In genomic region chr1:70980361-70980760, GRCh38 we compare ENCODE assay signal across 31 cellular contexts.
"Had no signal": no experiment of that assay in that cellular context is flagged by ENCODE, and none has a peak within 500 bp of the region (broad histone marks: within the 10 kb centered on the region; RNA-seq: fewer than 3 reads in every experiment).

No MANE protein-coding gene starts in this region.

- H3K27me3 ChIP-seq: brain microvascular endothelial cell had no signal

- H3K36me3 ChIP-seq: brain microvascular endothelial cell had no signal

- DNase-seq: activated CD4-positive, alpha-beta T cell treated with anti-CD3 and anti-CD28 coated beads for 36 hours; activated CD4-positive, alpha-beta T cell treated with anti-CD3 and anti-CD28 coated beads, Interleukin-2, amount 10 ng/mL, durations not matched to agents 7 days and 5 days; activated CD4-positive, alpha-beta T cell treated with anti-CD3 and anti-CD28 coated beads, Interleukin-2, amount 50 U/mL, for 48 hours; activated CD8-positive, alpha-beta memory T cell treated with anti-CD3 and anti-CD28 coated beads, Interleukin-2, amount 50 U/mL, for 4 hours; activated CD8-positive, alpha-beta T cell treated with anti-CD3 and anti-CD28 coated beads, Interleukin-2, amount 10 ng/mL, durations not matched to agents 7 days and 5 days; activated effector memory CD4-positive, alpha-beta T cell treated with Interleukin-2 at 50 U/mL for 16 hours; activated naive CD4-positive, alpha-beta T cell treated with anti-CD3 and anti-CD28 coated beads, Interleukin-2, amount 10 ng/mL, durations not matched to agents 7 days and 5 days; activated naive CD8-positive, alpha-beta T cell treated with anti-CD3 and anti-CD28 coated beads, Interleukin-2, amount 50 U/mL, for 24 hours; activated T-cell treated with anti-CD3 and anti-CD28 coated beads for 4 hours; activated T-cell treated with anti-CD3 and anti-CD28 coated beads, Interleukin-2, amount 50 U/mL, for 4 hours; aorta; brain microvascular endothelial cell; central memory CD4-positive, alpha-beta T cell; NCI-H1092 treated with DMSO at 0.1 percent for 48 hours; NCI-H1417; NCI-H146; NCI-H187; NCI-H2081; NCI-H2171 treated with DMSO at 0.1 percent for 48 hours; NCI-H2227 treated with DMSO at 0.1 percent for 48 hours; NCI-H446; NCI-H510A treated with DMSO at 0.1 percent for 48 hours; NCI-H526 treated with DMSO at 0.1 percent for 48 hours; NCI-H774; PC-9; SIG-M5 had no signal

- ATAC-seq: activated CD4-positive, alpha-beta T cell treated with anti-CD3 and anti-CD28 coated beads for 36 hours; activated CD4-positive, CD25-positive, alpha-beta regulatory T cell treated with anti-CD3 and anti-CD28 coated beads, Interleukin-2, amount 50 U/mL, for 24 hours; activated CD8-positive, alpha-beta T cell treated with anti-CD3 and anti-CD28 coated beads, Interleukin-2, amount 10 ng/mL, durations not matched to agents 7 days and 5 days; activated naive CD8-positive, alpha-beta T cell treated with anti-CD3 and anti-CD28 coated beads, Interleukin-2, amount 50 U/mL, for 24 hours; activated T-cell treated with anti-CD3 and anti-CD28 coated beads, Interleukin-2, amount 50 U/mL, for 4 hours had no signal

- H3K4me2 ChIP-seq: PC-9 had no signal

- H3K4me3 ChIP-seq: K562, PC-9 had no signal

- FAIRE-seq: K562, RCC 7860, TTC549 had no signal

- H3K27ac ChIP-seq: brain microvascular endothelial cell, PC-9, RWPE1 had no signal

- H2AFZ ChIP-seq: PC-9 had no signal
